ENCODE assay signal across 8 cellular contexts in genomic region chr1:61741682-61742619, GRCh38. TPM values are rescaled to one million over a fixed set of nuclear protein-coding genes. Genes with fewer than 3 reads are reported as not detected.
DNase-seq lines count a peak whose midpoint lies in the region; ATAC-seq and TF ChIP-seq lines count a peak whose summit lies in the region.

PATJ (plus strand) TSS chr1:61742480; CDS start chr1:61762893, 20,413 bp downstream.

- peak within 1 kb of the TSS; percentile 74 for H3K4me3 ChIP-seq in mucosa of stomach (ENCODE audit: low read length)

- H3K27me3 ChIP-seq in mucosa of stomach (ENCODE audit: control insufficient read depth, insufficient read depth, low read length) = no peaks in the 10 kb centered on the region

- peaks cover 4% of the 10 kb centered on the region for H3K36me3 Mint-ChIP-seq in endothelial cell (ENCODE audit: low read depth, unreplicated experiment)

- peak within 1 kb of the TSS; percentile 97 for H3K4me3 Mint-ChIP-seq in endothelial cell (ENCODE audit: unreplicated experiment)

- ATAC-seq in HG02678 (IDR thresholded peaks at IDR 0.05; ENCODE audit: unreplicated experiment) = peak; percentile 78

- TF ChIP-seq CTCF in endothelial cell (IDR thresholded peaks at IDR 0.05; ENCODE audit: unreplicated experiment) = no peak

- H3K9me3 ChIP-seq in mucosa of stomach (ENCODE audit: control insufficient read depth, low read length) = no peaks in the 10 kb centered on the region

- no peaks in the 10 kb centered on the region for H3K36me3 ChIP-seq in mucosa of stomach (ENCODE audit: control insufficient read depth, insufficient read depth, low read length)

- DNase-seq in DMS 273 (lab: John Stamatoyannopoulos, UW; ENCODE audit: unreplicated experiment) = peak; percentile 70
- DNase-seq in DMS 273 treated with DMSO at 0.1 percent for 48 hours (lab: John Stamatoyannopoulos, UW) = no peak
- DNase-seq in NCI-H2171 treated with DMSO at 0.1 percent for 48 hours (lab: John Stamatoyannopoulos, UW) = peak; percentile 71
- DNase-seq in activated CD8-positive, alpha-beta memory T cell treated with anti-CD3 and anti-CD28 coated beads for 48 hours (ENCODE audit: low read depth in 2 of 3, low spot score in 2 of 3) = peak; percentile 18 to 42 (median 25)
- DNase-seq in endothelial cell (ENCODE audit: low spot score) = peak; percentile 52
- peak; percentile 23 to 36 for DNase-seq in stimulated activated CD8-positive, alpha-beta memory T cell treated with anti-CD3 and anti-CD28 coated beads, Interleukin-7, amount 100 ng/mL, for 1 hour (ENCODE audit: low read depth in 2 of 2)

- peaks cover 14% of the 10 kb centered on the region for H3K4me1 Mint-ChIP-seq in endothelial cell (ENCODE audit: unreplicated experiment)

- H3K4me1 ChIP-seq in mucosa of stomach (ENCODE audit: control insufficient read depth, insufficient read depth, low read length) = peaks cover 10% of the 10 kb centered on the region

- H3K27ac Mint-ChIP-seq in endothelial cell (ENCODE audit: unreplicated experiment) = peak within 1 kb of the TSS; percentile 90

- no peaks in the 10 kb centered on the region for H3K9me3 Mint-ChIP-seq in endothelial cell (ENCODE audit: unreplicated experiment)

- H3K27me3 Mint-ChIP-seq in endothelial cell (ENCODE audit: unreplicated experiment) = peaks cover 8% of the 10 kb centered on the region

- peak within 1 kb of the TSS; percentile 98 for H3K9ac ChIP-seq in mucosa of stomach (ENCODE audit: low read length)

RNA-seq across cellular contexts. Expression of gene PATJ, which starts in this region (rescaled TPM):
- 13.9 TPM for total RNA-seq in endothelial cell (ENCODE audit: unreplicated experiment)
